In the genomic region with DNA sequence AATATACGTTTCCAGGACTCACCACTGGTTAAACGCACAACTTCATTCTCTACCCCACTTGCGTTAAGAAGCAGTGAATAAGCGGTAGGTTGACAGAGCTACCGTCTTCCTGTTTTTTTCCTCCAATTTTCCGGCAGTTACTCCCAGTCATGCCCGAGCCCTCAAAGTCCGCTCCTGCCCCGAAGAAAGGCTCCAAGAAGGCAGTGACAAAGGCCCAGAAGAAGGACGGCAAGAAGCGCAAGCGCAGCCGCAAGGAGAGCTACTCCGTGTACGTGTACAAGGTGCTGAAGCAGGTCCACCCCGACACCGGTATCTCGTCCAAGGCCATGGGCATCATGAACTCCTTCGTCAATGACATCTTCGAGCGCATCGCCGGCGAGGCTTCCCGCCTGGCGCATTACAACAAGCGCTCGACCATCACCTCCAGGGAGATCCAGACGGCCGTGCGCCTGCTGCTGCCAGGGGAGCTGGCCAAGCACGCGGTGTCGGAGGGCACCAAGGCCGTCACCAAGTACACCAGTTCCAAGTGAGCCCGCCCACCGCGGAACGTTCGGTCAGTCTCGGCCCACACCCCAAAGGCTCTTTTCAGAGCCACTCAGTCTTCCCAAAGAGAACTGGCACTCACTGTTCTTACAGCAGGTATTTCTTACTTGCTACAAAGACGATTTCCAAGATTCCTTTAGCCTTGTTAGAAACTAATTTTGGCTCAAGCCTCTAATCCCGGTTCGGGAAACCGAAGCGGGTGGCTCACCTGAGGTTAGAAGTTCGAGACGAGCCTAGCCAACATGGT, we compare ENCODE assay signal across 8 cellular contexts.
DNase-seq lines count a peak whose midpoint lies in the region; ATAC-seq, FAIRE-seq and TF ChIP-seq lines count a peak whose summit lies in the region.
"Not testable (repeated sequence)": the region's sequence is repeated elsewhere in the genome, so short reads cannot be mapped to it uniquely, and the experiment has no call there.

No MANE protein-coding gene starts in this region.

- H3K36me3 ChIP-seq in HUES48 (ENCODE audit: control insufficient read depth, insufficient read depth, low read length); lower lobe of right lung; small intestine (ENCODE audit: control insufficient read depth in 2 of 2, insufficient read depth in 2 of 2, low read length in 2 of 2): not testable (repeated sequence)

- not testable (repeated sequence) for FAIRE-seq in small intestine (lab: Jason Lieb, UNC)

- H3K9ac ChIP-seq in HUES48 (ENCODE audit: low read depth, low read length), result peak overlapping the region; percentile 99

- peak overlapping the region; percentile 99 for H3K27ac ChIP-seq in HUES48 (ENCODE audit: low read depth, low read length)
- H3K27ac ChIP-seq in epithelial cell of prostate, result peak overlapping the region; percentile 91
- H3K27ac ChIP-seq in lower lobe of right lung, result peak overlapping the region; percentile 98
- peak overlapping the region; percentile 92 to 98 for H3K27ac ChIP-seq in small intestine (ENCODE audit: low read depth in 1 of 2, low read length in 1 of 2)

- not testable (repeated sequence) for H3K9me3 ChIP-seq in HUES48 (ENCODE audit: control insufficient read depth, insufficient read depth, low read length); lower lobe of right lung; small intestine (ENCODE audit: control insufficient read depth, low read depth)

- DNase-seq in Ammon's horn (ENCODE audit: low spot score) (peak; percentile 13), RPMI8226 (peak; percentile 74), activated T-helper 1 cell treated with Interleukin-2 at 50 U/mL for 16 hours (ENCODE audit: low read depth) (peak; percentile 20), lower lobe of right lung (peak; percentile 82), small intestine (peak; percentile 51)
- not testable (repeated sequence) for DNase-seq in epithelial cell of prostate (ENCODE audit: low read depth, low spot score)

- not testable (repeated sequence) for TF ChIP-seq CTCF in lower lobe of right lung (IDR thresholded peaks at IDR 0.05)

- peak overlapping the region; percentile 89 for H3K4me3 ChIP-seq in HUES48 (ENCODE audit: low read depth, low read length)
- H3K4me3 ChIP-seq in lower lobe of right lung, result peak overlapping the region; percentile 62
- peak overlapping the region; percentile 44 to 55 for H3K4me3 ChIP-seq in small intestine (ENCODE audit: low read depth in 1 of 2, low read length in 2 of 2)

- WGBS in small intestine, 3 donors, result 0 to 1% (median 0%) methylated on average over 46 to 48 of the region's 48 CpGs

- H3K27me3 ChIP-seq in HUES48 (ENCODE audit: control insufficient read depth, insufficient read depth, low read length); lower lobe of right lung (ENCODE audit: low read depth); small intestine (ENCODE audit: control insufficient read depth in 2 of 2, insufficient read depth in 2 of 2, low read length in 2 of 2): not testable (repeated sequence)

- H3K4me1 ChIP-seq in HUES48 (ENCODE audit: control insufficient read depth, insufficient read depth, low read length) (peaks cover 16% of the 10 kb centered on the region), lower lobe of right lung (peaks cover 21% of the 10 kb centered on the region)
- not testable (repeated sequence) for H3K4me1 ChIP-seq in small intestine (ENCODE audit: control insufficient read depth in 2 of 2, insufficient read depth in 1 of 2, low read depth in 1 of 2, low read length in 1 of 2)

- intact Hi-C loops in lower lobe of right lung (cut with DNase I), result not testable (repeated sequence)

- peak; percentile 3 for ATAC-seq in GM19351 (IDR thresholded peaks at IDR 0.05; ENCODE audit: unreplicated experiment)
- ATAC-seq in lower lobe of right lung, result peak; percentile 67 to 76
